Comparison of ENCODE assay signal across 1 cellular context in genomic region chr2:241833101-241833937, GRCh38.
TF ChIP-seq lines count a peak whose summit lies in the region.

No MANE protein-coding gene starts in this region.

TF ChIP-seq in H1, 55 proteins besides CTCF, POLR2A, EP300 and RAD21:
- TF ChIP-seq MAFK (IDR thresholded peaks at IDR 0.05; ENCODE audit: low read depth, low read length) (peak; percentile 72), CTBP2 (IDR thresholded peaks at IDR 0.05; ENCODE audit: borderline replicate concordance, insufficient read depth, insufficient read length, low read length) (no peak), BACH1 (IDR thresholded peaks at IDR 0.05; ENCODE audit: low read length) (peak; percentile 59; the same call in 1 of the 2 replicates)
